Comparison of ENCODE assay signal across 8 cellular contexts in the genomic region with DNA sequence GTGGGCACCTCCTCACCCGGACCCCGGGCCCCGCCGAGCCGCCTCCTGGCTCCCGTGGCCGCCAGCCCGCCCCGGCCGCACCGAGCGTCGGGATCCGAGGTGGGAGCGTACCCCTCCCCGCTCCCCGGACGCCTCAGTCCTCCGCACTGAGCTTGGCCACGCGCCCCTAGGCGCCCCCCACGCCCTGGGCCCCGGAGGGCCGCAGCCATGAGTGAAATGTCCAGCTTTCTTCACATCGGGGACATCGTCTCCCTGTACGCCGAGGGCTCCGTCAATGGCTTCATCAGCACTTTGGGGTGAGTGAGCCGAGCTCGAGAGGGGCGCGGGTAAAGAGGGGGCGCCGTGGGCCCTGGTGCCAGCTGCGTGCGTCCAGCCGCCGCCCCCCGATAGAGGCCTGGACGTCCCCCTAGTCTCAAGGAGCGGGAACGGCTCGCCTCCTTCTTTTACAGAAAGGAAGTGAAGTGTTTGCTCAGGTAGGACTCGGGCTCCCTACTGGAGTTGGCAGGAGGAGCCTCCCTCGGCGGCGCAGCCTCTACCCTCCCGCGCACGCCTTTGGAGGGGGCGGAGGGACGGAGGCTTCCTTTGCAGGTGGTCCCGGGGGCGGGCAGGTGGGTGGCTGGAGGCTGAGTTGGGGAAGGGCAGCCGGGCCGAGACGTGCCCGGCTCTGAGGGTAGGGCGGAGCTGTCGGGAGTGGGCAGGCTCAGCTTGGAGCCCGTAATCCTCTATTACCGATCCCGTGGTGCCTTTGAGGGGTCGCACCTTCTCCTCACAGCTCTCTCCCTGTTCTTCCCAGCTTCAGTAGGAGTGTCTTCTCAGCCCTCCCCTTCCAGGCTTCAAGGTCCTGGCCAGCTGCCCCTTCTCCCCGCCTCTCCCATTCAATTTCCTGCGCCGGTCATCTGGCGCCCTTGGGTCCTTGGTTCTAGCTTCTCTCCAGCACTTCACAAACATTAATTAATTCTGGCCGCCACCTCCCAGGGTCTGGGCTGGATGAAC. TPM values are rescaled to one million over a fixed set of nuclear protein-coding genes. Genes with fewer than 3 reads are reported as not detected.
DNase-seq lines count a peak whose midpoint lies in the region; ATAC-seq lines count a peak whose summit lies in the region.

No MANE protein-coding gene starts in this region.

- intact Hi-C loops in Right ventricle myocardium superior (cut with DNase I), result no loop called here
- intact Hi-C loops in sciatic nerve (cut with DNase I), result no loop called here

- DNase-seq in NCI-H69 (lab: John Stamatoyannopoulos, UW) (peak; percentile 93), Right ventricle myocardium superior (peak; percentile 65), sciatic nerve (ENCODE audit: low spot score) (no peak), superior temporal gyrus (ENCODE audit: extremely low spot score) (no peak), substantia nigra (lab: John Stamatoyannopoulos, UW) (no peak)
- peak; percentile 25 for DNase-seq in activated effector memory CD4-positive, alpha-beta T cell treated with Interleukin-2 at 50 U/mL for 16 hours

- ATAC-seq in GM18502 (IDR thresholded peaks at IDR 0.05; ENCODE audit: poor library complexity, unreplicated experiment) (peak; percentile 28), HG02840 (IDR thresholded peaks at IDR 0.05; ENCODE audit: low FRiP score, unreplicated experiment) (peak; percentile 21), Right ventricle myocardium superior (ENCODE audit: poor library complexity) (peak; percentile 42), sciatic nerve (peak; percentile 71)

- H3K27ac ChIP-seq in substantia nigra (ENCODE audit: low read depth, low read length, poor library complexity, severe bottlenecking), result no peak overlapping the region

RNA-seq across cellular contexts. Expression of gene ITPR3, which starts 0.6 kb away (rescaled TPM):
- 6.0 TPM for total RNA-seq in Right ventricle myocardium superior
- total RNA-seq in sciatic nerve, result 88.6 TPM

RNA-seq across cellular contexts. Expression of gene BAK1, which starts 41.6 kb away (rescaled TPM):
- total RNA-seq in Right ventricle myocardium superior, result 25.0 TPM
- 10.7 TPM for total RNA-seq in sciatic nerve

Comparison
In these comparisons a context has a peak if more than half of its experiments do, and no peak if none do; other contexts are left out.
1. ATAC-seq: peak in every context shown above with its lines; median percentile 71 in sciatic nerve; 42 in Right ventricle myocardium superior; 28 in GM18502; 21 in HG02840.
2. DNase-seq: peak in NCI-H69 (single experiment), activated effector memory CD4-positive, alpha-beta T cell treated with Interleukin-2 at 50 U/mL for 16 hours (single experiment) and Right ventricle myocardium superior (single experiment); none in sciatic nerve (single experiment), superior temporal gyrus (single experiment) and substantia nigra (0 of 49).
3. RNA of gene ITPR3, which starts 0.6 kb away (total RNA-seq): 88.6 TPM in sciatic nerve (single experiment); 6.0 TPM in Right ventricle myocardium superior (single experiment); every median in the first group is over 10 times any median in the second.